Comparison of ENCODE assay signal across 8 cellular contexts in the genomic region with DNA sequence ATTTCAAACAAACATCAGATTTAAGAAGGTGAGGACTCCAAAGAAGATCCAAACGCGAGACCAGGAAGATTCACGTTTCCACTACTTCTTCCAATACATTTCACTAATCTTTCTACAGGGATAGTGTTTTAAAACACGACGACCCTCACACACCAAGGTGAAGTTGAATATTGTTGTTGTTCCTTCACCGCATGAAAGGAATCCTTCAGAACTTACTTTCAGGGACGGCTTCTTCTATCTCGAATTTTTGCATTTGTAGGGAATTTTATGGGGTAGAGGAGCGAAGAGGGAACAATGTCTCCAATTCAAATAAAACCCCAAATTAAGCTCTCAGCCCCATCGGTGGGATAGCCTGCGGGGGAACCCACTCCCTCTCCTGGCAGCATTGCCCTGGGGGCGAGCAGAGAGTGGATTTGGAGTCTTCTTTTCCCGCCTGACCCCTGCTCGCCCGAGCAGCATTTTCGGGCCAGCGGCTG. TPM values are rescaled to one million over a fixed set of nuclear protein-coding genes. Genes with fewer than 3 reads are reported as not detected.
A peak's percentile ranks its signal among the peaks of the same experiment; 100 is the strongest.
DNase-seq lines count a peak whose midpoint lies in the region; ATAC-seq and TF ChIP-seq lines count a peak whose summit lies in the region.

No MANE protein-coding gene starts in this region.

- H3K4me1 Mint-ChIP-seq in T-helper 1 cell treated with Interleukin-12 subunit alpha and Interleukin-12 subunit beta and Interleukin-4 antibody, amounts not matched to agents 30 μg/mL and 1 μg/mL, for 36 hours (ENCODE audit: low read depth): peaks cover 32% of the 10 kb centered on the region

- peak overlapping the region; percentile 49 for H3K27ac Mint-ChIP-seq in T-helper 1 cell treated with Interleukin-12 subunit alpha and Interleukin-12 subunit beta and Interleukin-4 antibody, amounts not matched to agents 30 μg/mL and 1 μg/mL, for 36 hours

- peaks cover 22% of the 10 kb centered on the region for H3K36me3 Mint-ChIP-seq in T-helper 1 cell treated with Interleukin-12 subunit alpha and Interleukin-12 subunit beta and Interleukin-4 antibody, amounts not matched to agents 30 μg/mL and 1 μg/mL, for 36 hours (ENCODE audit: low read depth)

- H3K27me3 Mint-ChIP-seq in T-helper 1 cell treated with Interleukin-12 subunit alpha and Interleukin-12 subunit beta and Interleukin-4 antibody, amounts not matched to agents 30 μg/mL and 1 μg/mL, for 36 hours (ENCODE audit: low read depth): peaks cover 39% of the 10 kb centered on the region

- H3K4me3 ChIP-seq in SJSA1 (peak overlapping the region; percentile 48), fibroblast of the aortic adventitia (ENCODE audit: low read depth, low read length) (peak overlapping the region; percentile 68), skin epidermis (peak overlapping the region in 6 of 7 experiments; percentile 43 to 69 (median 60)), upper lobe of left lung (peak overlapping the region in 2 of 4 donors; percentile 54 to 60)

- H3K4me1 ChIP-seq in SJSA1 (replicated peaks): peaks cover 33% of the 10 kb centered on the region
- H3K4me1 ChIP-seq in upper lobe of left lung: peaks cover 50 to 82% (median 64%) of the 10 kb centered on the region in 4 donors

- 12 to 14% methylated on average over 13 to 17 of the region's 17 CpGs for WGBS in upper lobe of left lung, 2 donors

- no peaks in the 10 kb centered on the region for H3K9me3 Mint-ChIP-seq in T-helper 1 cell treated with Interleukin-12 subunit alpha and Interleukin-12 subunit beta and Interleukin-4 antibody, amounts not matched to agents 30 μg/mL and 1 μg/mL, for 36 hours

- H3K4me3 Mint-ChIP-seq in T-helper 1 cell treated with Interleukin-12 subunit alpha and Interleukin-12 subunit beta and Interleukin-4 antibody, amounts not matched to agents 30 μg/mL and 1 μg/mL, for 36 hours: peak overlapping the region; percentile 76

- H3K27ac ChIP-seq in SJSA1 (no peak overlapping the region), skin epidermis (peak overlapping the region in 6 of 21 experiments; percentile 50 to 96 (median 94)), upper lobe of left lung (no peak overlapping the region)

- H3K36me3 ChIP-seq in SJSA1 (no peaks in the 10 kb centered on the region), upper lobe of left lung (no peaks in the 10 kb centered on the region)

- TF ChIP-seq CTCF in fibroblast of the aortic adventitia (IDR thresholded peaks at IDR 0.05; ENCODE audit: insufficient read depth, low read length): no peak
- TF ChIP-seq CTCF in upper lobe of left lung (IDR thresholded peaks at IDR 0.05): peak in 1 of 6 experiments; percentile 75

- H3K9me3 ChIP-seq in SJSA1 (replicated peaks) (no peaks in the 10 kb centered on the region), upper lobe of left lung (no peaks in the 10 kb centered on the region)

- H3K27me3 ChIP-seq in SJSA1 (replicated peaks): peaks cover 44% of the 10 kb centered on the region
- peaks cover 2 to 87% (median 55%) of the 10 kb centered on the region in 4 donors for H3K27me3 ChIP-seq in upper lobe of left lung

- DNase-seq in T-helper 1 cell: no peak
- no peak for DNase-seq in SJSA1 (ENCODE audit: low read depth in 1 of 2, low spot score in 2 of 2)
- DNase-seq in fibroblast of the aortic adventitia (ENCODE audit: low read depth): no peak
- DNase-seq in NCI-H446 (lab: John Stamatoyannopoulos, UW): no peak
- DNase-seq in upper lobe of left lung: no peak

- TF ChIP-seq POLR2A in upper lobe of left lung (IDR thresholded peaks at IDR 0.05) (no peak), GM18505 (IDR thresholded peaks at IDR 0.05; ENCODE audit: borderline replicate concordance, extremely low read depth, insufficient read depth, insufficient read length) (no peak)

- TF ChIP-seq EP300 in upper lobe of left lung (IDR thresholded peaks at IDR 0.05): no peak

- no peak for ATAC-seq in upper lobe of left lung (ENCODE audit: low FRiP score in 2 of 2)
- ATAC-seq in GM18505 (IDR thresholded peaks at IDR 0.05; ENCODE audit: unreplicated experiment): no peak

RNA-seq across cellular contexts. Expression of a gene that starts 1.5 kb away (rescaled TPM):
- total RNA-seq in SJSA1 (2014; rRNA removed; shearing (Covaris generic)): not detected in 2 replicates
- total RNA-seq in fibroblast of the aortic adventitia (ENCODE audit: low replicate concordance) (not detected in 2 replicates), upper lobe of left lung (1 to 10 TPM in 4 of 6 donors, under 1 TPM in 2; 0.22 to 6.3 (median 2.7) TPM)
